ENCODE assay signal across 18 cellular contexts in genomic region chr9:126207256-126207655, GRCh38.
DNase-seq lines count a peak whose midpoint lies in the region; ATAC-seq and TF ChIP-seq lines count a peak whose summit lies in the region.
"Had no signal": no experiment of that assay in that cellular context is flagged by ENCODE, and none has a peak within 500 bp of the region (broad histone marks: within the 10 kb centered on the region; RNA-seq: fewer than 3 reads in every experiment).

No MANE protein-coding gene starts in this region.

- H3K36me3 ChIP-seq in heart right ventricle: no peaks in the 10 kb centered on the region

- H3K4me1 ChIP-seq in heart right ventricle: peaks cover 0 to 6% (median 0%) of the 10 kb centered on the region in 9 donors

- TF ChIP-seq CTCF in heart right ventricle (IDR thresholded peaks at IDR 0.05): no peak

- H3K27ac Mint-ChIP-seq in activated T-helper 2 cell treated with anti-CD3 and anti-CD28 coated beads, Interferon-gamma antibody, Interleukin-2, Interleukin-4, amounts not matched to agents 10 μg/mL and 5 μg/mL and 100 μg/mL, durations not matched to agents 14 hours and 24 hours and 36 hours: no peak overlapping the region
- H3K27ac Mint-ChIP-seq: B cell; CD4-positive, alpha-beta T cell; HFFc6; T-cell had no signal

- intact Hi-C loops in heart right ventricle (cut with DNase I): no loop called here
- intact Hi-C loops in activated T-helper 2 cell treated with anti-CD3 and anti-CD28 coated beads, Interferon-gamma antibody, Interleukin-2, Interleukin-4, amounts not matched to agents 10 μg/mL and 5 μg/mL and 100 μg/mL, durations not matched to agents 14 hours and 24 hours and 36 hours (cut with micrococcal nuclease): no loop called here

- DNase-seq in DMS153 (lab: John Stamatoyannopoulos, UW): peak; percentile 83
- peak; percentile 8 for DNase-seq in NCI-H1092 (lab: John Stamatoyannopoulos, UW)
- peak; percentile 67 for DNase-seq in NCI-H510A treated with DMSO at 0.1 percent for 48 hours (lab: John Stamatoyannopoulos, UW)
- DNase-seq in heart right ventricle: peak; percentile 16 to 33
- DNase-seq in activated CD4-positive, alpha-beta T cell treated with anti-CD3 and anti-CD28 coated beads, Interleukin-2, amount 50 U/mL, for 1 hour: no peak
- DNase-seq in KBM-7: no peak
- DNase-seq in activated T-helper 2 cell treated with anti-CD3 and anti-CD28 coated beads, Interferon-gamma antibody, Interleukin-2, Interleukin-4, amounts not matched to agents 10 μg/mL and 5 μg/mL and 100 μg/mL, durations not matched to agents 14 hours and 24 hours and 36 hours (ENCODE audit: low spot score): no peak
- no peak for DNase-seq in mucosa of gallbladder (ENCODE audit: low spot score)
- DNase-seq: CD4-positive, alpha-beta T cell; HFFc6; MM.1S; NCI-H1930; NCI-H446; NK-92 treated with Interleukin-12 subunit alpha and Interleukin-12 subunit beta, amount 100 ng/mL, for 24 hours; OCI-M1; RPMI8226; T-cell had no signal

- in situ Hi-C loops in KBM-7 (cut with MboI; ENCODE audit: low pct_unique_long_range_greater_than_20kb, low sequenced_read_pairs): no loop called here

- H3K27ac ChIP-seq in heart right ventricle: no peak overlapping the region

- ATAC-seq in heart right ventricle: peak; percentile 38 to 93 (median 72)
- ATAC-seq: T-cell had no signal

- H3K9me3 ChIP-seq in heart right ventricle: peaks cover 0 to 5% (median 0%) of the 10 kb centered on the region in 11 donors

- no peak overlapping the region for H3K4me3 Mint-ChIP-seq in activated T-helper 2 cell treated with anti-CD3 and anti-CD28 coated beads, Interferon-gamma antibody, Interleukin-2, Interleukin-4, amounts not matched to agents 10 μg/mL and 5 μg/mL and 100 μg/mL, durations not matched to agents 14 hours and 24 hours and 36 hours (ENCODE audit: low read depth)
- H3K4me3 Mint-ChIP-seq: B cell; CD4-positive, alpha-beta T cell; HFFc6; T-cell had no signal

- peaks cover 0 to 27% (median 0%) of the 10 kb centered on the region in 7 donors for H3K27me3 ChIP-seq in heart right ventricle

- H3K27me3 Mint-ChIP-seq in activated T-helper 2 cell treated with anti-CD3 and anti-CD28 coated beads, Interferon-gamma antibody, Interleukin-2, Interleukin-4, amounts not matched to agents 10 μg/mL and 5 μg/mL and 100 μg/mL, durations not matched to agents 14 hours and 24 hours and 36 hours (ENCODE audit: low read depth): no peaks in the 10 kb centered on the region

- no peaks in the 10 kb centered on the region for H3K4me1 Mint-ChIP-seq in activated T-helper 2 cell treated with anti-CD3 and anti-CD28 coated beads, Interferon-gamma antibody, Interleukin-2, Interleukin-4, amounts not matched to agents 10 μg/mL and 5 μg/mL and 100 μg/mL, durations not matched to agents 14 hours and 24 hours and 36 hours (ENCODE audit: low read depth)
- H3K4me1 Mint-ChIP-seq: B cell, T-cell had no signal

- H3K9me3 Mint-ChIP-seq in activated T-helper 2 cell treated with anti-CD3 and anti-CD28 coated beads, Interferon-gamma antibody, Interleukin-2, Interleukin-4, amounts not matched to agents 10 μg/mL and 5 μg/mL and 100 μg/mL, durations not matched to agents 14 hours and 24 hours and 36 hours: no peaks in the 10 kb centered on the region
- H3K9me3 Mint-ChIP-seq: CD4-positive, alpha-beta T cell; HFFc6; T-cell had no signal

- no peaks in the 10 kb centered on the region for H3K36me3 Mint-ChIP-seq in activated T-helper 2 cell treated with anti-CD3 and anti-CD28 coated beads, Interferon-gamma antibody, Interleukin-2, Interleukin-4, amounts not matched to agents 10 μg/mL and 5 μg/mL and 100 μg/mL, durations not matched to agents 14 hours and 24 hours and 36 hours (ENCODE audit: low read depth)
- H3K36me3 Mint-ChIP-seq: T-cell had no signal

- WGBS in heart right ventricle, 2 donors: 58 to 66% methylated on average over 5 of the region's 5 CpGs

- H3K4me3 ChIP-seq in heart right ventricle: no peak overlapping the region

Comparison
In these comparisons a context has a peak if more than half of its experiments do, and no peak if none do; other contexts are left out.
1. DNase-seq: peak in DMS153 (single experiment), NCI-H1092 (single experiment), NCI-H510A treated with DMSO at 0.1 percent for 48 hours (single experiment) and heart right ventricle (2 of 2); none in activated CD4-positive, alpha-beta T cell treated with anti-CD3 and anti-CD28 coated beads, Interleukin-2, amount 50 U/mL, for 1 hour (single experiment), KBM-7 (single experiment), activated T-helper 2 cell treated with anti-CD3 and anti-CD28 coated beads, Interferon-gamma antibody, Interleukin-2, Interleukin-4, amounts not matched to agents 10 μg/mL and 5 μg/mL and 100 μg/mL, durations not matched to agents 14 hours and 24 hours and 36 hours (single experiment) and mucosa of gallbladder (single experiment).